In genomic region chr16:47058295-47059086, GRCh38 we compare ENCODE assay signal across 1 cellular context.
TF ChIP-seq lines count a peak whose summit lies in the region.

No MANE protein-coding gene starts in this region.

TF ChIP-seq in HepG2, 621 proteins besides CTCF, POLR2A, EP300 and RAD21 (continued from another document and continues in another):
- TF ChIP-seq ZNF142 (CRISPR knock-in tag; IDR thresholded peaks at IDR 0.05) (0 out of 2 replicates have a peak, but pooled peaks have one; percentile 46), PBX3 (CRISPR knock-in tag; IDR thresholded peaks at IDR 0.05; ENCODE audit: borderline replicate concordance) (no peak), PRDM10 (CRISPR knock-in tag; IDR thresholded peaks at IDR 0.05; ENCODE audit: low read depth) (no peak; the same call in none of the 2 replicates), MAZ (IDR thresholded peaks at IDR 0.05; ENCODE audit: borderline replicate concordance, low read depth, low read length) (no peak), MAZ (CRISPR knock-in tag; IDR thresholded peaks at IDR 0.05; ENCODE audit: low read depth) (no peak), ATF2 (CRISPR knock-in tag; IDR thresholded peaks at IDR 0.05) (0 out of 2 replicates have a peak, but pooled peaks have one; percentile 56), CEBPB (IDR thresholded peaks at IDR 0.05; ENCODE audit: borderline replicate concordance, low read depth, low read length) (no peak), KDM2A (CRISPR knock-in tag; IDR thresholded peaks at IDR 0.05; ENCODE audit: borderline replicate concordance, low read depth) (no peak), YY1 (IDR thresholded peaks at IDR 0.05; ENCODE audit: insufficient read depth, insufficient replicate concordance, low read depth, low read length) (peak; percentile 7), BHLHE40 (IDR thresholded peaks at IDR 0.05; ENCODE audit: low read length) (no peak), HMGA1 (CRISPR knock-in tag; conservative IDR thresholded peaks at IDR 0.05) (no peak), DBP (CRISPR knock-in tag; IDR thresholded peaks at IDR 0.05; ENCODE audit: not compliant biosample characterization) (peak; percentile 56), ZBTB10 (CRISPR knock-in tag; IDR thresholded peaks at IDR 0.05; ENCODE audit: borderline replicate concordance) (no peak; the same call in 1 of the 2 replicates), ZNF552 (CRISPR knock-in tag; IDR thresholded peaks at IDR 0.05; ENCODE audit: borderline replicate concordance) (no peak), ZNF784 (CRISPR knock-in tag; IDR thresholded peaks at IDR 0.05; ENCODE audit: borderline replicate concordance) (no peak), NRL (CRISPR knock-in tag; IDR thresholded peaks at IDR 0.05; ENCODE audit: borderline replicate concordance) (0 out of 2 replicates have a peak, but pooled peaks have one; percentile 42), KIAA2018 (CRISPR knock-in tag; IDR thresholded peaks at IDR 0.05; ENCODE audit: borderline replicate concordance) (no peak), NFATC3 (CRISPR knock-in tag; IDR thresholded peaks at IDR 0.05) (no peak), ZNF816 (CRISPR knock-in tag; IDR thresholded peaks at IDR 0.05; ENCODE audit: borderline replicate concordance) (0 out of 2 replicates have a peak, but pooled peaks have one; percentile 68), ZBTB46 (CRISPR knock-in tag; IDR thresholded peaks at IDR 0.05; ENCODE audit: borderline replicate concordance) (no peak)
